Comparison of ENCODE assay signal across 21 cellular contexts in genomic region chr7:157002819-157003421, GRCh38. TPM values are rescaled to one million over a fixed set of nuclear protein-coding genes. Genes with fewer than 3 reads are reported as not detected.
A peak's percentile ranks its signal among the peaks of the same experiment; 100 is the strongest.
DNase-seq lines count a peak whose midpoint lies in the region; ATAC-seq and TF ChIP-seq lines count a peak whose summit lies in the region.
"Had no signal": no experiment of that assay in that cellular context is flagged by ENCODE, and none has a peak within 500 bp of the region (broad histone marks: within the 10 kb centered on the region; RNA-seq: fewer than 3 reads in every experiment).

No MANE protein-coding gene starts in this region.

- TF ChIP-seq CTCF in body of pancreas (IDR thresholded peaks at IDR 0.05) (no peak), type B pancreatic cell (conservative IDR thresholded peaks at IDR 0.05) (no peak)

- no peak overlapping the region for H3K18ac ChIP-seq in mesendoderm (ENCODE audit: low read length)

- no peak overlapping the region for H3K27ac Mint-ChIP-seq in activated CD4-positive, alpha-beta memory T cell treated with anti-CD3 and anti-CD28 coated beads, Interleukin-2, amount 10 ng/mL, durations not matched to agents 7 days and 5 days
- H3K27ac Mint-ChIP-seq in activated CD4-positive, alpha-beta memory T cell treated with anti-CD3 and anti-CD28 coated beads for 36 hours: no peak overlapping the region
- no peak overlapping the region for H3K27ac Mint-ChIP-seq in type B pancreatic cell
- H3K27ac Mint-ChIP-seq: CD4-positive, alpha-beta T cell had no signal

- CTCF ChIA-PET in activated CD4-positive, alpha-beta memory T cell treated with anti-CD3 and anti-CD28 coated beads, Interleukin-2, amount 10 ng/mL, durations not matched to agents 7 days and 5 days (lab: Charles Lee): no interaction called here
- CTCF ChIA-PET in activated CD4-positive, alpha-beta memory T cell treated with anti-CD3 and anti-CD28 coated beads for 36 hours (lab: Charles Lee): no interaction called here

- no peaks in the 10 kb centered on the region for H3K9me3 ChIP-seq in body of pancreas
- H3K9me3 ChIP-seq: MG63, tibial artery had no signal

- H3K9ac ChIP-seq in mesendoderm (ENCODE audit: low read length): no peak overlapping the region

- intact Hi-C loops in activated CD4-positive, alpha-beta memory T cell treated with anti-CD3 and anti-CD28 coated beads for 36 hours (cut with micrococcal nuclease): loop anchor here (2.0 to 10.0 kb wide), 2 partner anchors 14 to 1628 kb away; no protein-coding TSS in a partner anchor
- intact Hi-C loops in body of pancreas (cut with DNase I): loop anchor here (10.0 kb wide), 1 partner anchor 132 kb away; the partner anchor contains the start of gene UBE3C

- no peaks in the 10 kb centered on the region for H3K9me3 Mint-ChIP-seq in activated CD4-positive, alpha-beta memory T cell treated with anti-CD3 and anti-CD28 coated beads, Interleukin-2, amount 10 ng/mL, durations not matched to agents 7 days and 5 days
- no peaks in the 10 kb centered on the region for H3K9me3 Mint-ChIP-seq in activated CD4-positive, alpha-beta memory T cell treated with anti-CD3 and anti-CD28 coated beads for 36 hours
- no peaks in the 10 kb centered on the region for H3K9me3 Mint-ChIP-seq in type B pancreatic cell
- H3K9me3 Mint-ChIP-seq: CD4-positive, alpha-beta T cell had no signal

- ATAC-seq in body of pancreas: no peak
- no peak for ATAC-seq in HG03039 (IDR thresholded peaks at IDR 0.05; ENCODE audit: unreplicated experiment)

- H4K8ac ChIP-seq in mesendoderm (ENCODE audit: low read depth, low read length): no peak overlapping the region

- no peaks in the 10 kb centered on the region for H3K27me3 ChIP-seq in body of pancreas
- peaks cover 91% of the 10 kb centered on the region for H3K27me3 ChIP-seq in mesendoderm (ENCODE audit: insufficient read depth, low read length, poor library complexity)
- H3K27me3 ChIP-seq: MG63 had no signal

- H3K4me3 ChIP-seq in body of pancreas (no peak overlapping the region), mesendoderm (ENCODE audit: low read length) (no peak overlapping the region)
- H3K4me3 ChIP-seq: MG63, tibial artery had no signal

- H3K4me1 ChIP-seq in body of pancreas (peaks cover 28% of the 10 kb centered on the region), mesendoderm (ENCODE audit: control insufficient read depth, low read depth, low read length) (no peaks in the 10 kb centered on the region)

- H3K27me3 Mint-ChIP-seq in activated CD4-positive, alpha-beta memory T cell treated with anti-CD3 and anti-CD28 coated beads, Interleukin-2, amount 10 ng/mL, durations not matched to agents 7 days and 5 days: peaks cover 79% of the 10 kb centered on the region
- H3K27me3 Mint-ChIP-seq in activated CD4-positive, alpha-beta memory T cell treated with anti-CD3 and anti-CD28 coated beads for 36 hours: peaks cover 64% of the 10 kb centered on the region
- H3K27me3 Mint-ChIP-seq in type B pancreatic cell: peaks cover 86% of the 10 kb centered on the region

- H4K5ac ChIP-seq in mesendoderm (ENCODE audit: low read length): no peak overlapping the region

- no peak overlapping the region for H2BK5ac ChIP-seq in mesendoderm (ENCODE audit: low read length)

- no peak overlapping the region for H2BK15ac ChIP-seq in mesendoderm (replicated peaks; ENCODE audit: low read depth)

- H3K27ac ChIP-seq in body of pancreas (peak overlapping the region in 3 of 4 donors; percentile 72 to 94 (median 83)), mesendoderm (ENCODE audit: low read depth, low read length) (no peak overlapping the region)
- H3K27ac ChIP-seq: epithelial cell of prostate, tibial artery had no signal

- no peak overlapping the region for H2BK120ac ChIP-seq in mesendoderm (ENCODE audit: low read depth, low read length)

- no peak overlapping the region for H3K23ac ChIP-seq in mesendoderm (ENCODE audit: low read length)

- POLR2A ChIA-PET in activated CD4-positive, alpha-beta memory T cell treated with anti-CD3 and anti-CD28 coated beads, Interleukin-2, amount 10 ng/mL, durations not matched to agents 7 days and 5 days (lab: Charles Lee): no interaction called here
- POLR2A ChIA-PET in activated CD4-positive, alpha-beta memory T cell treated with anti-CD3 and anti-CD28 coated beads for 36 hours (lab: Charles Lee): no interaction called here

- no peak overlapping the region for H3K56ac ChIP-seq in mesendoderm (ENCODE audit: low read length)

- H3K4me2 ChIP-seq in mesendoderm (ENCODE audit: low read length): no peak overlapping the region

- no peak for TF ChIP-seq POLR2A in body of pancreas (IDR thresholded peaks at IDR 0.05)

- WGBS in body of pancreas, 2 donors: 45 to 51% methylated on average over 14 to 47 of the region's 47 CpGs
- WGBS in mesendoderm (ENCODE audit: extremely low coverage, insufficient coverage, low lambda C conversion rate): no CpG with 5 or more reads among the region's 47 CpGs

- H3K79me1 ChIP-seq in mesendoderm (ENCODE audit: low read length): no peaks in the 10 kb centered on the region

- H3K4ac ChIP-seq in mesendoderm (ENCODE audit: low read depth, low read length): no peak overlapping the region

- peaks cover 26% of the 10 kb centered on the region for H3K4me1 Mint-ChIP-seq in activated CD4-positive, alpha-beta memory T cell treated with anti-CD3 and anti-CD28 coated beads, Interleukin-2, amount 10 ng/mL, durations not matched to agents 7 days and 5 days
- peaks cover 31% of the 10 kb centered on the region for H3K4me1 Mint-ChIP-seq in activated CD4-positive, alpha-beta memory T cell treated with anti-CD3 and anti-CD28 coated beads for 36 hours (ENCODE audit: low read depth)
- H3K4me1 Mint-ChIP-seq in type B pancreatic cell (ENCODE audit: unreplicated experiment): peaks cover 10% of the 10 kb centered on the region

- peak; percentile 1 for DNase-seq in activated CD4-positive, alpha-beta memory T cell treated with anti-CD3 and anti-CD28 coated beads, Interleukin-2, amount 10 ng/mL, durations not matched to agents 7 days and 5 days
- no peak for DNase-seq in activated CD4-positive, alpha-beta memory T cell treated with anti-CD3 and anti-CD28 coated beads for 36 hours
- DNase-seq in body of pancreas: peak in 2 of 4 donors; percentile 31 to 40
- DNase-seq in mesendoderm: peak; percentile 66
- DNase-seq in type B pancreatic cell (ENCODE audit: extremely low spot score, unreplicated experiment): peak; percentile 29
- DNase-seq in KG1 (lab: John Stamatoyannopoulos, UW): no peak
- no peak for DNase-seq in NK-92 (lab: John Stamatoyannopoulos, UW; ENCODE audit: unreplicated experiment)
- DNase-seq: activated CD4-positive, CD25-positive, alpha-beta regulatory T cell treated with anti-CD3 and anti-CD28 coated beads, Interleukin-2, amount 50 U/mL, for 72 hours; activated naive CD4-positive, alpha-beta T cell; aorta; CD4-positive, alpha-beta T cell; foreskin melanocyte; MG63; NCI-H2029; T1000 had no signal

- H3K36me3 ChIP-seq in body of pancreas (replicated peaks in 1 of 2; ENCODE audit: insufficient read depth in 1 of 2, low read depth in 2 of 2): no peaks in the 10 kb centered on the region
- H3K36me3 ChIP-seq in mesendoderm (ENCODE audit: control insufficient read depth, insufficient read depth, low read length): no peaks in the 10 kb centered on the region
- H3K36me3 ChIP-seq: MG63, tibial artery had no signal

- H2AK5ac ChIP-seq in mesendoderm (ENCODE audit: low read length): no peak overlapping the region

- H3K79me2 ChIP-seq in mesendoderm (ENCODE audit: control insufficient read depth, insufficient read depth, low read length): no peaks in the 10 kb centered on the region

- H3K36me3 Mint-ChIP-seq in activated CD4-positive, alpha-beta memory T cell treated with anti-CD3 and anti-CD28 coated beads, Interleukin-2, amount 10 ng/mL, durations not matched to agents 7 days and 5 days (ENCODE audit: low read depth): no peaks in the 10 kb centered on the region
- no peaks in the 10 kb centered on the region for H3K36me3 Mint-ChIP-seq in activated CD4-positive, alpha-beta memory T cell treated with anti-CD3 and anti-CD28 coated beads for 36 hours
- H3K36me3 Mint-ChIP-seq in type B pancreatic cell: peaks cover 4% of the 10 kb centered on the region

- H3K4me3 Mint-ChIP-seq in activated CD4-positive, alpha-beta memory T cell treated with anti-CD3 and anti-CD28 coated beads, Interleukin-2, amount 10 ng/mL, durations not matched to agents 7 days and 5 days: no peak overlapping the region
- no peak overlapping the region for H3K4me3 Mint-ChIP-seq in activated CD4-positive, alpha-beta memory T cell treated with anti-CD3 and anti-CD28 coated beads for 36 hours
- no peak overlapping the region for H3K4me3 Mint-ChIP-seq in type B pancreatic cell

RNA-seq across cellular contexts. Expression of gene MNX1, which starts 7.5 kb away (rescaled TPM):
- total RNA-seq in activated CD4-positive, alpha-beta memory T cell treated with anti-CD3 and anti-CD28 coated beads, Interleukin-2, amount 10 ng/mL, durations not matched to agents 7 days and 5 days: under 1 TPM in 1 of 2 experiments, not detected in 1; 0.10 TPM
- total RNA-seq in activated CD4-positive, alpha-beta memory T cell treated with anti-CD3 and anti-CD28 coated beads for 36 hours: not detected
- total RNA-seq in body of pancreas: 10 to 100 TPM; 14.3 to 39.6 TPM
- polyA plus RNA-seq in mesendoderm (2013, experiment 1 of 2): 0.20 TPM
- 0.24 TPM for polyA plus RNA-seq in mesendoderm (2013, experiment 2 of 2)
- 14.9 and 27.0 TPM in 2 replicates for total RNA-seq in type B pancreatic cell (ENCODE audit: low replicate concordance)
- total RNA-seq: A673, aorta, chondrocyte, liver had no signal

RNA-seq across cellular contexts. Expression of gene NOM1, which starts 53.4 kb away (rescaled TPM):
- 10 to 100 TPM; 22.1 to 22.8 TPM for total RNA-seq in activated CD4-positive, alpha-beta memory T cell treated with anti-CD3 and anti-CD28 coated beads, Interleukin-2, amount 10 ng/mL, durations not matched to agents 7 days and 5 days
- 10 to 100 TPM; 29.2 to 31.3 TPM for total RNA-seq in activated CD4-positive, alpha-beta memory T cell treated with anti-CD3 and anti-CD28 coated beads for 36 hours
- 10 to 100 TPM; 23.1 to 28.0 TPM for total RNA-seq in body of pancreas
- polyA plus RNA-seq in mesendoderm (2013, experiment 1 of 2): 15.8 TPM
- 16.2 TPM for polyA plus RNA-seq in mesendoderm (2013, experiment 2 of 2)
- total RNA-seq in type B pancreatic cell (ENCODE audit: low replicate concordance): 22.3 and 26.9 TPM in 2 replicates

Comparison
In these comparisons a context has a peak if more than half of its experiments do, and no peak if none do; other contexts are left out.
1. DNase-seq: peak in activated CD4-positive, alpha-beta memory T cell treated with anti-CD3 and anti-CD28 coated beads, Interleukin-2, amount 10 ng/mL, durations not matched to agents 7 days and 5 days (single experiment), mesendoderm (single experiment) and type B pancreatic cell (single experiment); none in activated CD4-positive, alpha-beta memory T cell treated with anti-CD3 and anti-CD28 coated beads for 36 hours (single experiment), KG1 (single experiment) and NK-92 (single experiment).
2. RNA of gene MNX1, which starts 7.5 kb away (total RNA-seq): 14.3 to 39.6 TPM in body of pancreas and 14.9 to 27.0 TPM in type B pancreatic cell; 0.10 TPM in activated CD4-positive, alpha-beta memory T cell treated with anti-CD3 and anti-CD28 coated beads, Interleukin-2, amount 10 ng/mL, durations not matched to agents 7 days and 5 days and not detected in activated CD4-positive, alpha-beta memory T cell treated with anti-CD3 and anti-CD28 coated beads for 36 hours; every median in the first group is over 10 times any median in the second.